ENCODE assay signal across 8 cellular contexts in genomic region chr2:25251032-25251460, GRCh38.
A peak's percentile ranks its signal among the peaks of the same experiment; 100 is the strongest.
DNase-seq lines count a peak whose midpoint lies in the region; ATAC-seq and TF ChIP-seq lines count a peak whose summit lies in the region.

No MANE protein-coding gene starts in this region.

- peaks cover 0 to 46% (median 12%) of the 10 kb centered on the region in 3 experiments for H3K36me3 ChIP-seq in naive thymus-derived CD4-positive, alpha-beta T cell (ENCODE audit: control insufficient read depth in 2 of 3, insufficient read depth in 3 of 3, low read length in 3 of 3)

- H3K27me3 ChIP-seq in naive thymus-derived CD4-positive, alpha-beta T cell (ENCODE audit: control insufficient read depth in 2 of 2, insufficient read depth in 2 of 2, low read length in 2 of 2) = no peaks in the 10 kb centered on the region

- TF ChIP-seq CTCF in LNCaP clone FGC (IDR thresholded peaks at IDR 0.05; ENCODE audit: control insufficient read depth, extremely low read depth, insufficient read depth) = no peak

- H3K9me3 ChIP-seq in naive thymus-derived CD4-positive, alpha-beta T cell (ENCODE audit: control insufficient read depth in 2 of 3, low read length in 3 of 3) = no peaks in the 10 kb centered on the region

- peaks cover 6 to 22% of the 10 kb centered on the region in 2 donors for H3K4me1 ChIP-seq in naive thymus-derived CD4-positive, alpha-beta T cell (ENCODE audit: control insufficient read depth in 2 of 2, insufficient read depth in 2 of 2, low read length in 2 of 2)

- peak; percentile 39 for ATAC-seq in naive thymus-derived CD4-positive, alpha-beta T cell
- ATAC-seq in GM21390 (IDR thresholded peaks at IDR 0.05; ENCODE audit: unreplicated experiment) (no peak), HG03432 (IDR thresholded peaks at IDR 0.05; ENCODE audit: unreplicated experiment) (no peak), GM18502 (IDR thresholded peaks at IDR 0.05; ENCODE audit: poor library complexity, unreplicated experiment) (no peak)

- POLR2A ChIA-PET in naive thymus-derived CD4-positive, alpha-beta T cell (lab: Charles Lee) = interaction anchor here (0.6 to 6.7 kb wide), 18 partner anchors 9 to 620 kb away, joined by 3 to 106 read pairs (median 5); no protein-coding TSS in a partner anchor

- no peaks in the 10 kb centered on the region for H3K9me3 Mint-ChIP-seq in naive thymus-derived CD4-positive, alpha-beta T cell

- no peaks in the 10 kb centered on the region for H3K27me3 Mint-ChIP-seq in naive thymus-derived CD4-positive, alpha-beta T cell

- peak overlapping the region; percentile 43 for H3K4me3 ChIP-seq in LNCaP clone FGC (ENCODE audit: low read depth, low read length)
- H3K4me3 ChIP-seq in naive thymus-derived CD4-positive, alpha-beta T cell (ENCODE audit: low read length) = peak overlapping the region; percentile 70

- peak overlapping the region; percentile 97 for H3K27ac ChIP-seq in caudate nucleus (ENCODE audit: low read depth, low read length)
- peak overlapping the region; percentile 74 for H3K27ac ChIP-seq in naive thymus-derived CD4-positive, alpha-beta T cell (ENCODE audit: low read depth, low read length)

- DNase-seq in D341Med (ENCODE audit: low spot score) = peak; percentile 52
- no peak for DNase-seq in LNCaP clone FGC (ENCODE audit: low read depth)
- DNase-seq in caudate nucleus (lab: John Stamatoyannopoulos, UW) = peak in 2 of 61 donors; percentile 51 to 52
- peak in 6 of 9 donors; percentile 27 to 56 (median 34) for DNase-seq in naive thymus-derived CD4-positive, alpha-beta T cell
- DNase-seq in NCI-H524 treated with DMSO at 0.1 percent for 48 hours (lab: John Stamatoyannopoulos, UW) = no peak

- H3K4me1 Mint-ChIP-seq in naive thymus-derived CD4-positive, alpha-beta T cell = peaks cover 28 to 52% (median 44%) of the 10 kb centered on the region in 7 donors

- CTCF ChIA-PET in naive thymus-derived CD4-positive, alpha-beta T cell (lab: Charles Lee) = interaction anchor here (1.5 to 3.9 kb wide), 4 partner anchors 22 to 112 kb away, joined by 5 to 18 read pairs (median 9); no protein-coding TSS in a partner anchor

- intact Hi-C loops in naive thymus-derived CD4-positive, alpha-beta T cell (cut with micrococcal nuclease) = loop anchor here in 1 of 2 donors (1.0 to 2.0 kb wide), 2 partner anchors 44 to 126 kb away; no protein-coding TSS in a partner anchor

- H3K27ac Mint-ChIP-seq in naive thymus-derived CD4-positive, alpha-beta T cell = peak overlapping the region; percentile 72 to 93 (median 89)

- H3K4me3 Mint-ChIP-seq in naive thymus-derived CD4-positive, alpha-beta T cell = peak overlapping the region; percentile 86 to 91 (median 90)

- H3K36me3 Mint-ChIP-seq in naive thymus-derived CD4-positive, alpha-beta T cell = peaks cover 3 to 44% (median 18%) of the 10 kb centered on the region in 5 donors

Comparison
In these comparisons a context has a peak if more than half of its experiments do, and no peak if none do; other contexts are left out.
1. DNase-seq: peak in D341Med (single experiment) and naive thymus-derived CD4-positive, alpha-beta T cell (6 of 9); none in LNCaP clone FGC (single experiment) and NCI-H524 treated with DMSO at 0.1 percent for 48 hours (single experiment).